In genomic region chr13:57716295-57716694, GRCh38 we compare ENCODE assay signal across 18 cellular contexts.
DNase-seq lines count a peak whose midpoint lies in the region; ATAC-seq and TF ChIP-seq lines count a peak whose summit lies in the region.
"Had no signal": no experiment of that assay in that cellular context is flagged by ENCODE, and none has a peak within 500 bp of the region (broad histone marks: within the 10 kb centered on the region; RNA-seq: fewer than 3 reads in every experiment).

No MANE protein-coding gene starts in this region.

- H3K27ac ChIP-seq in endodermal cell (ENCODE audit: low read depth, low read length) (no peak overlapping the region), testis (no peak overlapping the region)
- H3K27ac ChIP-seq: BLaER1 treated with 17β-estradiol and CSF1 and Interleukin-3, amounts not matched to agents 10 nM and 100 nM; gastrocnemius medialis; tibial nerve had no signal

- H3K9ac ChIP-seq in endodermal cell (ENCODE audit: extremely low read depth, low read length, poor library complexity, severe bottlenecking) = no peak overlapping the region
- H3K9ac ChIP-seq: BLaER1 treated with 17β-estradiol and CSF1 and Interleukin-3, amounts not matched to agents 10 nM and 100 nM had no signal

- H3K4me3 Mint-ChIP-seq in endodermal cell = no peak overlapping the region
- H3K4me3 Mint-ChIP-seq: activated CD8-positive, alpha-beta T cell treated with anti-CD3 and anti-CD28 coated beads, Interleukin-2, amount 10 ng/mL, durations not matched to agents 7 days and 5 days; immature natural killer cell had no signal

- H3K4me3 ChIP-seq in endodermal cell (ENCODE audit: low read length) (no peak overlapping the region), testis (no peak overlapping the region)
- H3K4me3 ChIP-seq: BLaER1 treated with 17β-estradiol and CSF1 and Interleukin-3, amounts not matched to agents 10 nM and 100 nM; gastrocnemius medialis; tibial nerve had no signal

- no peaks in the 10 kb centered on the region for H3K9me3 ChIP-seq in endodermal cell (ENCODE audit: control insufficient read depth, low read length)
- H3K9me3 ChIP-seq in testis = no peaks in the 10 kb centered on the region
- H3K9me3 ChIP-seq: BLaER1 treated with 17β-estradiol and CSF1 and Interleukin-3, amounts not matched to agents 10 nM and 100 nM; gastrocnemius medialis; tibial nerve had no signal

- TF ChIP-seq POLR2A in testis (IDR thresholded peaks at IDR 0.05) = no peak

- H3K27me3 ChIP-seq in endodermal cell (ENCODE audit: control insufficient read depth, insufficient read depth, low read length, poor library complexity, severe bottlenecking) = no peaks in the 10 kb centered on the region
- no peaks in the 10 kb centered on the region for H3K27me3 ChIP-seq in testis
- H3K27me3 ChIP-seq: BLaER1 treated with 17β-estradiol and CSF1 and Interleukin-3, amounts not matched to agents 10 nM and 100 nM; gastrocnemius medialis; tibial nerve had no signal

- H3K27me3 Mint-ChIP-seq in endodermal cell (ENCODE audit: insufficient read depth) = peaks cover 7% of the 10 kb centered on the region

- no peaks in the 10 kb centered on the region for H3K9me3 Mint-ChIP-seq in endodermal cell

- no peaks in the 10 kb centered on the region for H3K36me3 Mint-ChIP-seq in endodermal cell (ENCODE audit: low read depth)
- H3K36me3 Mint-ChIP-seq: immature natural killer cell had no signal

- intact Hi-C loops in testis (cut with DNase I; ENCODE audit: low total_unique reads) = no loop called here

- POLR2A ChIA-PET in GM10248 (lab: Yijun Ruan, JAX) = no interaction called here

- peaks cover 5% of the 10 kb centered on the region for H3K4me1 Mint-ChIP-seq in endodermal cell
- H3K4me1 Mint-ChIP-seq: immature natural killer cell had no signal

- CTCF ChIA-PET in GM10248 (lab: Yijun Ruan, JAX) = interaction anchor here (1.0 to 1.5 kb wide), 2 partner anchors 10 to 91 kb away, joined by 3 read pairs; no protein-coding TSS in a partner anchor

- H3K27ac Mint-ChIP-seq in endodermal cell = no peak overlapping the region
- H3K27ac Mint-ChIP-seq: activated CD8-positive, alpha-beta T cell treated with anti-CD3 and anti-CD28 coated beads, Interleukin-2, amount 10 ng/mL, durations not matched to agents 7 days and 5 days; immature natural killer cell had no signal

- H3K4me1 ChIP-seq in endodermal cell (ENCODE audit: control insufficient read depth, insufficient read depth, low read length) = no peaks in the 10 kb centered on the region
- no peaks in the 10 kb centered on the region for H3K4me1 ChIP-seq in testis
- H3K4me1 ChIP-seq: BLaER1 treated with 17β-estradiol and CSF1 and Interleukin-3, amounts not matched to agents 10 nM and 100 nM; gastrocnemius medialis; tibial nerve had no signal

- TF ChIP-seq CTCF in GM10248 (IDR thresholded peaks at IDR 0.05; ENCODE audit: control extremely low read depth, extremely low read depth, low read depth, missing control alignments) = peak; percentile 6
- peak; percentile 74 for TF ChIP-seq CTCF in endodermal cell (conservative IDR thresholded peaks at IDR 0.05)
- no peak for TF ChIP-seq CTCF in testis (IDR thresholded peaks at IDR 0.05)

- 19 to 68% methylated on average over 3 of the region's 3 CpGs for whole genome bisulfite sequencing in endodermal cell (ENCODE audit: insufficient coverage in 1 of 2, insufficient read length in 1 of 2), 2 experiments
- WGBS in testis, 2 donors = 82 to 86% methylated on average over 3 of the region's 3 CpGs

- H3K36me3 ChIP-seq in endodermal cell (ENCODE audit: control insufficient read depth, insufficient read depth, low read length) (no peaks in the 10 kb centered on the region), testis (ENCODE audit: low read depth, missing control alignments) (no peaks in the 10 kb centered on the region)
- H3K36me3 ChIP-seq: BLaER1 treated with 17β-estradiol and CSF1 and Interleukin-3, amounts not matched to agents 10 nM and 100 nM; gastrocnemius medialis; tibial nerve had no signal

- ATAC-seq in GM19324 (IDR thresholded peaks at IDR 0.05; ENCODE audit: low FRiP score, unreplicated experiment) = no peak
- ATAC-seq: activated CD8-positive, alpha-beta T cell treated with anti-CD3 and anti-CD28 coated beads, Interleukin-2, amount 10 ng/mL, durations not matched to agents 7 days and 5 days; gastrocnemius medialis had no signal

- no peak for DNase-seq in GM10248 (ENCODE audit: extremely low spot score)
- DNase-seq in LoVo (ENCODE audit: low spot score) = peak; percentile 9
- DNase-seq in endodermal cell = peak; percentile 72
- DNase-seq in midbrain (lab: John Stamatoyannopoulos, UW) = peak; percentile 17
- DNase-seq in NCI-H2171 treated with DMSO at 0.1 percent for 48 hours (lab: John Stamatoyannopoulos, UW) = no peak
- no peak for DNase-seq in testis
- DNase-seq in mesenteric fat pad (ENCODE audit: low spot score) = no peak
- DNase-seq: activated CD8-positive, alpha-beta T cell treated with anti-CD3 and anti-CD28 coated beads, Interleukin-2, amount 10 ng/mL, durations not matched to agents 7 days and 5 days; amygdala; gastrocnemius medialis; HCEC 1CT; immature natural killer cell; NCI-H1417; NCI-H446 treated with DMSO at 0.1 percent for 48 hours; stimulated activated CD4-positive, alpha-beta T cell treated with anti-CD3 and anti-CD28 coated beads, Interleukin-4, amount 100 ng/mL, for 4 hours had no signal

Comparison
In these comparisons a context has a peak if more than half of its experiments do, and no peak if none do; other contexts are left out.
1. DNase-seq: peak in LoVo (single experiment), endodermal cell (single experiment) and midbrain (single experiment); none in GM10248 (single experiment), NCI-H2171 treated with DMSO at 0.1 percent for 48 hours (single experiment), testis (single experiment) and mesenteric fat pad (single experiment).
2. CTCF ChIP-seq: peak in GM10248 (single experiment) and endodermal cell (single experiment); none in testis (0 of 3).